Comparison of ENCODE assay signal across 8 cellular contexts in genomic region chrX:102650903-102651241, GRCh38. TPM values are rescaled to one million over a fixed set of nuclear protein-coding genes. Genes with fewer than 3 reads are reported as not detected.
DNase-seq lines count a peak whose midpoint lies in the region; ATAC-seq and TF ChIP-seq lines count a peak whose summit lies in the region.

No MANE protein-coding gene starts in this region.

- H3K36me3 ChIP-seq in CD4-positive, alpha-beta memory T cell (ENCODE audit: insufficient read depth, low read length), result no peaks in the 10 kb centered on the region
- H3K36me3 ChIP-seq in Peyer's patch, result no peaks in the 10 kb centered on the region
- no peaks in the 10 kb centered on the region for H3K36me3 ChIP-seq in ovary

- H3K36me3 Mint-ChIP-seq in CD4-positive, alpha-beta memory T cell, result peaks cover 12 to 16% of the 10 kb centered on the region in 2 donors

- TF ChIP-seq CTCF in Peyer's patch (IDR thresholded peaks at IDR 0.05) (no peak), fibroblast of mammary gland (conservative IDR thresholded peaks at IDR 0.05; ENCODE audit: control insufficient read depth, insufficient read depth, low read depth, low read length) (no peak), ovary (IDR thresholded peaks at IDR 0.05) (no peak)

- no peak for TF ChIP-seq POLR2A in Peyer's patch (IDR thresholded peaks at IDR 0.05)
- TF ChIP-seq POLR2A in ovary (IDR thresholded peaks at IDR 0.05), result no peak

- intact Hi-C loops in CD4-positive, alpha-beta memory T cell (cut with micrococcal nuclease), result loop anchor here (1.0 to 10.0 kb wide), 4 partner anchors 8 to 1236 kb away; partner anchors contain the start of gene ARMCX5
- intact Hi-C loops in ovary (cut with DNase I), result loop anchor here in 1 of 4 donors (5.0 kb wide), 1 partner anchor 61 kb away; the partner anchor contains the start of gene GPRASP2

- no peak for DNase-seq in CD4-positive, alpha-beta memory T cell
- DNase-seq in Peyer's patch (no peak), fibroblast of mammary gland (ENCODE audit: low read depth) (peak; percentile 4), ovary (no peak), SK-N-DZ (ENCODE audit: low spot score) (no peak)

- peaks cover 0 to 2% (median 0%) of the 10 kb centered on the region in 8 donors for H3K9me3 Mint-ChIP-seq in CD4-positive, alpha-beta memory T cell

- peak overlapping the region; percentile 91 to 100 (median 98) for H3K4me3 Mint-ChIP-seq in CD4-positive, alpha-beta memory T cell

- H3K9me3 ChIP-seq in CD4-positive, alpha-beta memory T cell (ENCODE audit: control insufficient read depth in 1 of 2, low read length in 2 of 2), result no peaks in the 10 kb centered on the region
- H3K9me3 ChIP-seq in Peyer's patch (no peaks in the 10 kb centered on the region), ovary (no peaks in the 10 kb centered on the region)

- peaks cover 9% of the 10 kb centered on the region for H3K4me1 ChIP-seq in CD4-positive, alpha-beta memory T cell (ENCODE audit: insufficient read depth, low read length)
- H3K4me1 ChIP-seq in Peyer's patch (no peaks in the 10 kb centered on the region), ovary (ENCODE audit: insufficient read depth) (peaks cover 2% of the 10 kb centered on the region)

- peaks cover 11 to 30% (median 16%) of the 10 kb centered on the region in 4 donors for H3K4me1 Mint-ChIP-seq in CD4-positive, alpha-beta memory T cell

- POLR2A ChIA-PET in CD4-positive, alpha-beta memory T cell (lab: Charles Lee; ENCODE audit: partially characterized antibody), result no interaction called here

- H3K27me3 ChIP-seq in CD4-positive, alpha-beta memory T cell (ENCODE audit: insufficient read depth, low read length), result no peaks in the 10 kb centered on the region
- H3K27me3 ChIP-seq in Peyer's patch (no peaks in the 10 kb centered on the region), ovary (no peaks in the 10 kb centered on the region)

- ATAC-seq in HG03039 (IDR thresholded peaks at IDR 0.05; ENCODE audit: unreplicated experiment), result no peak
- ATAC-seq in GM18502 (IDR thresholded peaks at IDR 0.05; ENCODE audit: poor library complexity, unreplicated experiment), result no peak
- no peak for ATAC-seq in HG03159 (IDR thresholded peaks at IDR 0.05; ENCODE audit: unreplicated experiment)

- H3K4me3 ChIP-seq in CD4-positive, alpha-beta memory T cell (ENCODE audit: low read length in 2 of 2), result peak overlapping the region in 1 of 2 donors; percentile 67
- H3K4me3 ChIP-seq in Peyer's patch (peak overlapping the region; percentile 54 to 66 (median 58)), fibroblast of mammary gland (ENCODE audit: control insufficient read depth, low read depth, low read length) (peak overlapping the region; percentile 52), ovary (peak overlapping the region; percentile 79)

- CTCF ChIA-PET in CD4-positive, alpha-beta memory T cell (lab: Charles Lee; ENCODE audit: partially characterized antibody), result no interaction called here

- H3K27ac Mint-ChIP-seq in CD4-positive, alpha-beta memory T cell, result peak overlapping the region; percentile 87 to 99 (median 97)

- H3K27ac ChIP-seq in CD4-positive, alpha-beta memory T cell (ENCODE audit: low read depth, low read length), result peak overlapping the region; percentile 53
- peak overlapping the region in 3 of 4 donors; percentile 54 to 76 (median 67) for H3K27ac ChIP-seq in Peyer's patch
- H3K27ac ChIP-seq in ovary, result peak overlapping the region; percentile 85 to 95

- no peak for TF ChIP-seq EP300 in ovary (IDR thresholded peaks at IDR 0.05)

- no peaks in the 10 kb centered on the region for H3K27me3 Mint-ChIP-seq in CD4-positive, alpha-beta memory T cell

- WGBS in ovary, 3 donors, result 26 to 42% (median 40%) methylated on average over 19 to 23 of the region's 23 CpGs

RNA-seq across cellular contexts. Expression of gene GPRASP1, which starts 0.4 kb away (rescaled TPM):
- 10 to 100 TPM; 51.4 to 51.7 TPM for total RNA-seq in CD4-positive, alpha-beta memory T cell
- polyA plus RNA-seq in CD4-positive, alpha-beta memory T cell, result 1 to 10 TPM; 1.9 to 9.2 TPM
- total RNA-seq in Peyer's patch, result 10 to 100 TPM in 1 of 4 donors, 1 to 10 TPM in 3; 3.5 to 14.9 (median 5.8) TPM
- total RNA-seq in ovary, result 10 to 100 TPM; 18.5 to 61.8 (median 45.8) TPM
- polyA plus RNA-seq in ovary, result 10 to 100 TPM; 31.8 to 47.1 TPM
- polyA plus RNA-seq in SK-N-DZ (2014; cell fraction: cytosol; rRNA removed), result 1.3 and 1.4 TPM in 2 replicates
- polyA plus RNA-seq in SK-N-DZ (2014; cell fraction: nucleus; rRNA removed), result 10.7 and 17.1 TPM in 2 replicates

RNA-seq across cellular contexts. Expression of gene ARMCX5, which starts 51.6 kb away (rescaled TPM):
- 10 to 100 TPM; 10.1 to 12.2 TPM for total RNA-seq in CD4-positive, alpha-beta memory T cell
- 10 to 100 TPM; 10.3 to 11.6 TPM for polyA plus RNA-seq in CD4-positive, alpha-beta memory T cell
- 10 to 100 TPM; 12.4 to 20.0 (median 14.7) TPM for total RNA-seq in Peyer's patch
- total RNA-seq in ovary, result 10 to 100 TPM; 10.6 to 17.6 (median 13.2) TPM
- polyA plus RNA-seq in ovary, result 10 to 100 TPM; 10.2 to 14.8 TPM
- polyA plus RNA-seq in SK-N-DZ (2014; cell fraction: cytosol; rRNA removed), result 19.2 and 21.4 TPM in 2 replicates
- polyA plus RNA-seq in SK-N-DZ (2014; cell fraction: nucleus; rRNA removed), result 12.8 and 14.3 TPM in 2 replicates
